ENCODE assay signal across 20 cellular contexts in the genomic region with DNA sequence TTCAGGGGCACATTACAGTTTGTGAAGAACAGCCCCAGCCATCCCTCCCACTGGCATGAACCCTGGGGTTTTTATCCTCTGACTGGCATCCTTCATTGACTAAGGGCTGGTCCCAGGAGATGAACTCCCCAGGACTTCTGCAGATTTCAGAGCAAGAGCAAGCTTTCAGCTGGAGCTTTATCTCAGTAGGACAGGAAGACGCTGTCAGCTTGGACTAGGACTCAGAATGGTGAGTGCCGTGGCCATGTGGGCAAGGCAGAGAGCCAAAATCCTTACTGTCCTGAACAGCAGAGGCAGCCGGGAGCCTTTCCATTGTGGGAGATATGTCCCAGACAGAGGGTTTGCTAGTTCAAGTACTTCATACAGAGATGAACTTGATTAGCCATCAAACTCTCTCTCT. TPM values are rescaled to one million over a fixed set of nuclear protein-coding genes. Genes with fewer than 3 reads are reported as not detected.
DNase-seq lines count a peak whose midpoint lies in the region; ATAC-seq and TF ChIP-seq lines count a peak whose summit lies in the region.
"Had no signal": no experiment of that assay in that cellular context is flagged by ENCODE, and none has a peak within 500 bp of the region (broad histone marks: within the 10 kb centered on the region; RNA-seq: fewer than 3 reads in every experiment).

No MANE protein-coding gene starts in this region.

- no peak for TF ChIP-seq POLR2A in gastrocnemius medialis (IDR thresholded peaks at IDR 0.05)

- H3K79me2 ChIP-seq in fibroblast of lung (ENCODE audit: control insufficient read depth, insufficient read depth, low read length), result no peaks in the 10 kb centered on the region

- H3K27me3 Mint-ChIP-seq in activated naive CD8-positive, alpha-beta T cell treated with anti-CD3 and anti-CD28 coated beads, Interleukin-2, amount 50 U/mL, for 24 hours, result peaks cover 53% of the 10 kb centered on the region
- peaks cover 86% of the 10 kb centered on the region for H3K27me3 Mint-ChIP-seq in activated naive CD8-positive, alpha-beta T cell treated with anti-CD3 and anti-CD28 coated beads for 36 hours

- H3K36me3 ChIP-seq in SJCRH30 (no peaks in the 10 kb centered on the region), fibroblast of lung (ENCODE audit: control insufficient read depth, insufficient read depth, low read length) (no peaks in the 10 kb centered on the region), gastrocnemius medialis (no peaks in the 10 kb centered on the region)
- H3K36me3 ChIP-seq: ovary, transverse colon had no signal

- H3K4me1 Mint-ChIP-seq in activated naive CD8-positive, alpha-beta T cell treated with anti-CD3 and anti-CD28 coated beads, Interleukin-2, amount 50 U/mL, for 24 hours, result peaks cover 8% of the 10 kb centered on the region
- peaks cover 4% of the 10 kb centered on the region for H3K4me1 Mint-ChIP-seq in activated naive CD8-positive, alpha-beta T cell treated with anti-CD3 and anti-CD28 coated beads for 36 hours
- H3K4me1 Mint-ChIP-seq: endodermal cell had no signal

- TF ChIP-seq CTCF in fibroblast of lung (conservative IDR thresholded peaks at IDR 0.05 in 1 of 2, IDR thresholded peaks at IDR 0.05 in 1 of 2; ENCODE audit: low read depth in 1 of 2, low read length in 2 of 2) (no peak), gastrocnemius medialis (IDR thresholded peaks at IDR 0.05 in 4 of 5, conservative IDR thresholded peaks at IDR 0.05 in 1 of 5) (no peak)

- in situ Hi-C loops in gastrocnemius medialis (cut with MboI; ENCODE audit: low sequenced_read_pairs in 4 of 4), result no loop called here

- peak overlapping the region; percentile 38 for H2AFZ ChIP-seq in fibroblast of lung (ENCODE audit: low read length)

- H3K27ac ChIP-seq in SJCRH30 (no peak overlapping the region), fibroblast of lung (ENCODE audit: insufficient read depth, low read length) (no peak overlapping the region), gastrocnemius medialis (no peak overlapping the region)
- H3K27ac ChIP-seq: A549, body of pancreas, ovary, transverse colon had no signal

- ATAC-seq in activated naive CD8-positive, alpha-beta T cell treated with anti-CD3 and anti-CD28 coated beads, Interleukin-2, amount 50 U/mL, for 24 hours, result peak; percentile 28
- ATAC-seq in gastrocnemius medialis (peak; percentile 20 to 30), HG03108 (IDR thresholded peaks at IDR 0.05; ENCODE audit: unreplicated experiment) (no peak)
- ATAC-seq: activated T-cell treated with anti-CD3 and anti-CD28 coated beads, Interleukin-2, amount 50 U/mL, for 72 hours; body of pancreas had no signal

- DNase-seq in activated naive CD8-positive, alpha-beta T cell treated with anti-CD3 and anti-CD28 coated beads, Interleukin-2, amount 50 U/mL, for 24 hours, result no peak
- DNase-seq in activated naive CD8-positive, alpha-beta T cell treated with anti-CD3 and anti-CD28 coated beads for 36 hours, result no peak
- peak; percentile 35 to 51 for DNase-seq in SJCRH30
- DNase-seq in fibroblast of lung (ENCODE audit: low read depth in 2 of 2), result peak; percentile 48 to 51
- DNase-seq in gastrocnemius medialis, result no peak
- no peak for DNase-seq in T-helper 2 cell
- no peak for DNase-seq in RKO (ENCODE audit: low spot score)
- DNase-seq: activated CD4-positive, alpha-beta T cell treated with anti-CD3 and anti-CD28 coated beads for 4 hours; activated T-cell treated with anti-CD3 and anti-CD28 coated beads, Interleukin-2, amount 50 U/mL, for 72 hours; endodermal cell; mesendoderm; NCI-H1930; NK-92 treated with Interleukin-12 subunit alpha and Interleukin-12 subunit beta, amount 100 ng/mL, for 24 hours; ovary; stimulated activated CD4-positive, alpha-beta T cell treated with anti-CD3 and anti-CD28 coated beads, Interleukin-15, amount 100 ng/mL, for 24 hours; SW 1271; transverse colon had no signal

- peaks cover 4% of the 10 kb centered on the region for H3K9me3 Mint-ChIP-seq in activated naive CD8-positive, alpha-beta T cell treated with anti-CD3 and anti-CD28 coated beads, Interleukin-2, amount 50 U/mL, for 24 hours
- peaks cover 6% of the 10 kb centered on the region for H3K9me3 Mint-ChIP-seq in activated naive CD8-positive, alpha-beta T cell treated with anti-CD3 and anti-CD28 coated beads for 36 hours
- H3K9me3 Mint-ChIP-seq: activated T-cell treated with anti-CD3 and anti-CD28 coated beads, Interleukin-2, amount 50 U/mL, for 72 hours had no signal

- H3K27ac Mint-ChIP-seq in activated naive CD8-positive, alpha-beta T cell treated with anti-CD3 and anti-CD28 coated beads, Interleukin-2, amount 50 U/mL, for 24 hours, result no peak overlapping the region
- no peak overlapping the region for H3K27ac Mint-ChIP-seq in activated naive CD8-positive, alpha-beta T cell treated with anti-CD3 and anti-CD28 coated beads for 36 hours
- H3K27ac Mint-ChIP-seq: activated T-cell treated with anti-CD3 and anti-CD28 coated beads, Interleukin-2, amount 50 U/mL, for 72 hours; endodermal cell had no signal

- intact Hi-C loops in gastrocnemius medialis (cut with DNase I; ENCODE audit: low total_unique reads), result no loop called here

- no peak overlapping the region for H3K9ac ChIP-seq in fibroblast of lung (ENCODE audit: insufficient read depth, low read length)

- H3K4me3 ChIP-seq in SJCRH30 (no peak overlapping the region), fibroblast of lung (replicated peaks in 1 of 4; ENCODE audit: control extremely low read depth in 1 of 4, insufficient read depth in 1 of 4, low read depth in 3 of 4, low read length in 4 of 4) (no peak overlapping the region), gastrocnemius medialis (no peak overlapping the region)
- H3K4me3 ChIP-seq: A549, body of pancreas, ovary, transverse colon had no signal

- 0 out of 2 replicates have a peak, but pooled peaks cover 6% of the 10 kb centered on the region for H3K4me1 ChIP-seq in SJCRH30
- no peaks in the 10 kb centered on the region for H3K4me1 ChIP-seq in fibroblast of lung (ENCODE audit: control insufficient read depth, extremely low read depth, insufficient read depth, low read length)
- H3K4me1 ChIP-seq in gastrocnemius medialis, result no peaks in the 10 kb centered on the region
- H3K4me1 ChIP-seq: A549 had no signal

- H3K27me3 ChIP-seq in SJCRH30, result no peaks in the 10 kb centered on the region
- no peaks in the 10 kb centered on the region for H3K27me3 ChIP-seq in fibroblast of lung (ENCODE audit: control insufficient read depth, insufficient read depth, low read length)
- peaks cover 16 to 30% (median 18%) of the 10 kb centered on the region in 3 donors for H3K27me3 ChIP-seq in gastrocnemius medialis
- H3K27me3 ChIP-seq: ovary had no signal

- no peak overlapping the region for H3K4me3 Mint-ChIP-seq in activated naive CD8-positive, alpha-beta T cell treated with anti-CD3 and anti-CD28 coated beads, Interleukin-2, amount 50 U/mL, for 24 hours
- H3K4me3 Mint-ChIP-seq in activated naive CD8-positive, alpha-beta T cell treated with anti-CD3 and anti-CD28 coated beads for 36 hours, result no peak overlapping the region
- H3K4me3 Mint-ChIP-seq: activated T-cell treated with anti-CD3 and anti-CD28 coated beads, Interleukin-2, amount 50 U/mL, for 72 hours; endodermal cell had no signal

- H3K9me3 ChIP-seq in SJCRH30 (replicated peaks) (peaks cover 3% of the 10 kb centered on the region; the same call in 1 of the 2 replicates), fibroblast of lung (ENCODE audit: control insufficient read depth, insufficient read depth, low read depth, low read length) (no peaks in the 10 kb centered on the region), gastrocnemius medialis (no peaks in the 10 kb centered on the region)
- H3K9me3 ChIP-seq: A549, body of pancreas, ovary, transverse colon had no signal

- H3K36me3 Mint-ChIP-seq in activated naive CD8-positive, alpha-beta T cell treated with anti-CD3 and anti-CD28 coated beads, Interleukin-2, amount 50 U/mL, for 24 hours (ENCODE audit: low read depth), result no peaks in the 10 kb centered on the region
- H3K36me3 Mint-ChIP-seq in activated naive CD8-positive, alpha-beta T cell treated with anti-CD3 and anti-CD28 coated beads for 36 hours, result no peaks in the 10 kb centered on the region

- H3K4me2 ChIP-seq in fibroblast of lung (ENCODE audit: extremely low read depth, insufficient read depth, low read length), result no peak overlapping the region
- H3K4me2 ChIP-seq: A549 had no signal

- H4K20me1 ChIP-seq in fibroblast of lung (ENCODE audit: control insufficient read depth, extremely low read depth, insufficient read depth, low read length), result no peaks in the 10 kb centered on the region

RNA-seq across cellular contexts. Expression of a gene that starts 3.2 kb away (rescaled TPM):
- not detected for total RNA-seq in activated naive CD8-positive, alpha-beta T cell treated with anti-CD3 and anti-CD28 coated beads for 36 hours
- 0.14 TPM in 1 of 2 replicates, not detected in the other for total RNA-seq in SJCRH30 (2014; rRNA removed; shearing (Covaris generic))
- total RNA-seq in fibroblast of lung (0.26 and 2.0 TPM in 2 replicates), gastrocnemius medialis (under 1 TPM in 1 of 4 donors, not detected in 3; 0.53 TPM)
- polyA plus RNA-seq in fibroblast of lung, result 1.1 and 4.3 TPM in 2 replicates
- polyA plus RNA-seq in fibroblast of lung (2012), result 1.6 and 2.9 TPM in 2 replicates
- polyA minus RNA-seq in fibroblast of lung (ENCODE audit: low replicate concordance), result 1.7 TPM in 1 of 2 replicates, not detected in the other
- total RNA-seq: activated T-cell treated with anti-CD3 and anti-CD28 coated beads, Interleukin-2, amount 50 U/mL, for 72 hours; body of pancreas; transverse colon had no signal
- polyA plus RNA-seq: ovary had no signal

Comparison
In these comparisons a context has a peak if more than half of its experiments do, and no peak if none do; other contexts are left out.
1. DNase-seq: peak in SJCRH30 (2 of 2) and fibroblast of lung (2 of 2); none in activated naive CD8-positive, alpha-beta T cell treated with anti-CD3 and anti-CD28 coated beads, Interleukin-2, amount 50 U/mL, for 24 hours (single experiment), activated naive CD8-positive, alpha-beta T cell treated with anti-CD3 and anti-CD28 coated beads for 36 hours (single experiment), gastrocnemius medialis (0 of 2), T-helper 2 cell (0 of 5) and RKO (single experiment).